15 cellular contexts compared by ENCODE assay signal in the genomic region with DNA sequence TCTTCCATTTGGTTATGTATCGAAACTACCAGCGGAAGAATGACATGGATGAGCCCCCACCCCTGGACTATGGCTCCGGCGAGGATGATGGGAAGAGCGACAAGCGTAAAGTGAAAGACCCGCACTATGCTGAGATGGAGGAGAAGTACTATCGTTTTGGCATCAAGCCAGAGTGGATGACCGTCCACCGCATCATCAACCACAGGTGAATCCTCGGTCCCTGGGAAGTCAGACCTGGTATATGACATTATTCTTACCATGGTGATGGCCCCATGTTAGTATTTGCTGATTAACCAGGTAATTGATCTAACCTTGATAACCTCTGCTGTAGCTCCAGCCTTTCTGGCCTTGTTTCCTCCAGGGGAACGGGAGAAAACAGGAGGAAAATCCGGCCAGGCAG. TPM values are rescaled to one million over a fixed set of nuclear protein-coding genes. Genes with fewer than 3 reads are reported as not detected.
A peak's percentile ranks its signal among the peaks of the same experiment; 100 is the strongest.
DNase-seq lines count a peak whose midpoint lies in the region; ATAC-seq, FAIRE-seq and TF ChIP-seq lines count a peak whose summit lies in the region.
"Had no signal": no experiment of that assay in that cellular context is flagged by ENCODE, and none has a peak within 500 bp of the region (broad histone marks: within the 10 kb centered on the region; RNA-seq: fewer than 3 reads in every experiment).

No MANE protein-coding gene starts in this region.

- H3K4me1 Mint-ChIP-seq in activated CD4-positive, alpha-beta T cell treated with anti-CD3 and anti-CD28 coated beads for 36 hours = peaks cover 17% of the 10 kb centered on the region
- H3K4me1 Mint-ChIP-seq in brain (peaks cover 16% of the 10 kb centered on the region), nephron progenitor cell (peaks cover 6% of the 10 kb centered on the region)
- H3K4me1 Mint-ChIP-seq: naive B cell had no signal

- CTCF ChIA-PET in activated CD4-positive, alpha-beta T cell treated with anti-CD3 and anti-CD28 coated beads for 36 hours (lab: Charles Lee) = interaction anchor here (0.7 to 2.3 kb wide), 8 partner anchors 8 to 93 kb away, joined by 3 to 16 read pairs (median 6); partner anchors contain the start of genes CHD3 and KDM6B

- intact Hi-C loops in activated CD4-positive, alpha-beta T cell treated with anti-CD3 and anti-CD28 coated beads for 36 hours (cut with DNase I, micrococcal nuclease) = no loop called here

- peaks cover 77% of the 10 kb centered on the region for H3K36me3 Mint-ChIP-seq in activated CD4-positive, alpha-beta T cell treated with anti-CD3 and anti-CD28 coated beads for 36 hours (ENCODE audit: low read depth)
- H3K36me3 Mint-ChIP-seq in brain (peaks cover 84% of the 10 kb centered on the region), nephron progenitor cell (ENCODE audit: low read depth) (peaks cover 83% of the 10 kb centered on the region)

- no peaks in the 10 kb centered on the region for H3K27me3 Mint-ChIP-seq in activated CD4-positive, alpha-beta T cell treated with anti-CD3 and anti-CD28 coated beads for 36 hours
- H3K27me3 Mint-ChIP-seq in brain = peaks cover 4% of the 10 kb centered on the region
- peaks cover 3% of the 10 kb centered on the region for H3K27me3 Mint-ChIP-seq in nephron progenitor cell (ENCODE audit: low read depth, poor library complexity)
- H3K27me3 Mint-ChIP-seq: naive B cell had no signal

- POLR2A ChIA-PET in activated CD4-positive, alpha-beta T cell treated with anti-CD3 and anti-CD28 coated beads for 36 hours (lab: Charles Lee) = no interaction called here

- TF ChIP-seq CTCF in brain (conservative IDR thresholded peaks at IDR 0.05) (no peak), nephron progenitor cell (IDR thresholded peaks at IDR 0.05) (no peak)

- no peaks in the 10 kb centered on the region for H3K9me3 Mint-ChIP-seq in activated CD4-positive, alpha-beta T cell treated with anti-CD3 and anti-CD28 coated beads for 36 hours (ENCODE audit: low read depth)
- H3K9me3 Mint-ChIP-seq in brain (no peaks in the 10 kb centered on the region), nephron progenitor cell (no peaks in the 10 kb centered on the region)
- H3K9me3 Mint-ChIP-seq: naive B cell had no signal

- FAIRE-seq in HTR-8/SVneo (lab: Jason Lieb, UNC) = peak; percentile 40
- FAIRE-seq: GM18507, keratinocyte, pancreas had no signal

- H3K27ac Mint-ChIP-seq in activated CD4-positive, alpha-beta T cell treated with anti-CD3 and anti-CD28 coated beads for 36 hours = peak overlapping the region; percentile 55
- peak overlapping the region in 3 of 5 experiments; percentile 47 to 73 (median 51) for H3K27ac Mint-ChIP-seq in brain
- H3K27ac Mint-ChIP-seq in nephron progenitor cell = peak overlapping the region; percentile 78

- no peak overlapping the region for H3K4me3 Mint-ChIP-seq in activated CD4-positive, alpha-beta T cell treated with anti-CD3 and anti-CD28 coated beads for 36 hours
- H3K4me3 Mint-ChIP-seq in brain = no peak overlapping the region
- H3K4me3 Mint-ChIP-seq in nephron progenitor cell = no peak overlapping the region
- H3K4me3 Mint-ChIP-seq: naive B cell had no signal

- no peak for ATAC-seq in activated CD4-positive, alpha-beta T cell treated with anti-CD3 and anti-CD28 coated beads for 36 hours
- ATAC-seq in GM21717 (IDR thresholded peaks at IDR 0.05; ENCODE audit: unreplicated experiment) = no peak
- ATAC-seq in HG03571 (IDR thresholded peaks at IDR 0.05; ENCODE audit: unreplicated experiment) = no peak

- no peak for DNase-seq in activated CD4-positive, alpha-beta T cell treated with anti-CD3 and anti-CD28 coated beads for 36 hours
- DNase-seq in activated CD4-positive, alpha-beta T cell treated with anti-CD3 and anti-CD28 coated beads, Interleukin-2, amount 50 U/mL, for 1 hour = no peak
- DNase-seq in HTR-8/SVneo (ENCODE audit: insufficient read length, low spot score) (no peak), nephron progenitor cell (no peak), NK-92 (lab: John Stamatoyannopoulos, UW; ENCODE audit: unreplicated experiment) (no peak)
- DNase-seq: 8988T, naive B cell, NCI-H1092 treated with DMSO at 0.1 percent for 48 hours, NCI-H2081 treated with DMSO at 0.1 percent for 48 hours, pancreas had no signal

RNA-seq across cellular contexts. Expression of gene CHD3, which starts 8.5 kb away (rescaled TPM):
- 100 to 1,000 TPM; 145 to 161 TPM for total RNA-seq in activated CD4-positive, alpha-beta T cell treated with anti-CD3 and anti-CD28 coated beads for 36 hours
- polyA plus RNA-seq in brain (ENCODE audit: insufficient read depth, low read depth, low replicate concordance) = 76.2 TPM

RNA-seq across cellular contexts. Expression of gene RNF227, which starts 19.0 kb away (rescaled TPM):
- total RNA-seq in activated CD4-positive, alpha-beta T cell treated with anti-CD3 and anti-CD28 coated beads for 36 hours = 1 to 10 TPM; 3.8 to 5.6 TPM
- 5.3 TPM for polyA plus RNA-seq in brain (ENCODE audit: insufficient read depth, low read depth, low replicate concordance)

RNA-seq across cellular contexts. Expression of gene KCNAB3, which starts 32.6 kb away (rescaled TPM):
- total RNA-seq in activated CD4-positive, alpha-beta T cell treated with anti-CD3 and anti-CD28 coated beads for 36 hours = 1 to 10 TPM; 6.6 to 8.3 TPM
- polyA plus RNA-seq in brain (ENCODE audit: insufficient read depth, low read depth, low replicate concordance) = 7.5 TPM

RNA-seq across cellular contexts. Expression of gene TRAPPC1, which starts 34.7 kb away (rescaled TPM):
- 100 to 1,000 TPM; 166 to 169 TPM for total RNA-seq in activated CD4-positive, alpha-beta T cell treated with anti-CD3 and anti-CD28 coated beads for 36 hours
- 236 TPM for polyA plus RNA-seq in brain (ENCODE audit: insufficient read depth, low read depth, low replicate concordance)

RNA-seq across cellular contexts. Expression of gene CNTROB, which starts 34.9 kb away (rescaled TPM):
- 10 to 100 TPM; 53.0 to 80.5 TPM for total RNA-seq in activated CD4-positive, alpha-beta T cell treated with anti-CD3 and anti-CD28 coated beads for 36 hours
- 42.7 TPM for polyA plus RNA-seq in brain (ENCODE audit: insufficient read depth, low read depth, low replicate concordance)
